In the genomic region with DNA sequence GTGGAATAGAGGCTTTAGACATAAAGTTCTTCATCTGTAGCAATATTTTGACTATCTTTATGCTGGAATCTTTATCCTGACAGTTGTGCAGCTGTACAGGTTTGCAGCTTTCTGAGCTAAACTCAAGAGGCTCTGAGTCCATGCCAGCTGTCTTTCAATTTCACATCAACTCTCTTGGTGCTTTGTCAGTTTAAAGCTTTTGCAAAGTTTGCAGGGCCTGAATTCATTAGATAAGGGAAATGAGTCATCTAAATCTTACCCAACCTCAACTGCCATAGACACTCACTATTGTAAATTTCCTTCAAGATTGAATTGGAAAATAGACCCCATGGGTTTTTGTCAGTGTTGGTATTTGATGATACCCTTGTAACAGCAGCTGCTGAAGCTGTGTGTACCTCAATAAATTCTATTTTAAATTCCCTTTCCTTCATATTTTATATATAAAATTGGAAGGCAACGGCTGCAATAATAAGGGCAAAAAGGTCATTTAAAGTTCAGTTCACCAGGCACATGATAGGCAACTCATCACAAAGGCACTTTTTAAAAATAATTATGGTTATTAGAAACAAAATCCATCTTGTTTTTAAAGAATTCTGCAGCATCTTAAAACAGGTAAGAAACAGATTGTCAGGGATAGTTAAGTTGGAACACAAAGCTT, we compare ENCODE assay signal across 7 cellular contexts.
DNase-seq lines count a peak whose midpoint lies in the region; ATAC-seq, FAIRE-seq and TF ChIP-seq lines count a peak whose summit lies in the region.

No MANE protein-coding gene starts in this region.

- RAD21 ChIA-PET in GM12878 (lab: Charles Lee; ENCODE audit: unreplicated experiment): interaction anchor here (0.8 to 1.7 kb wide), 4 partner anchors 11 to 170 kb away, joined by 3 to 5 read pairs (median 4); a partner anchor contains a TSS

- no peaks in the 10 kb centered on the region for H3K36me3 ChIP-seq in GM12878 (ENCODE audit: control insufficient read depth in 2 of 2, insufficient read depth in 2 of 2, low read length in 1 of 2)
- H3K36me3 ChIP-seq in esophagus squamous epithelium: no peaks in the 10 kb centered on the region

- H3K4me2 ChIP-seq in GM12878 (ENCODE audit: control insufficient read depth, insufficient read depth): no peak overlapping the region

- H3K9ac ChIP-seq in GM12878 (ENCODE audit: control insufficient read depth, insufficient read depth, low read length): no peak overlapping the region

- peaks cover 25% of the 10 kb centered on the region for H3K4me1 Mint-ChIP-seq in HFFc6 (ENCODE audit: low read depth)

- no peaks in the 10 kb centered on the region for H3K9me3 Mint-ChIP-seq in HFFc6

- H2AFZ ChIP-seq in GM12878 (ENCODE audit: control insufficient read depth, low read depth, low read length): no peak overlapping the region

- no peaks in the 10 kb centered on the region for H3K4me1 ChIP-seq in GM12878 (ENCODE audit: control insufficient read depth, insufficient read depth, low read length)
- H3K4me1 ChIP-seq in esophagus squamous epithelium: no peaks in the 10 kb centered on the region

- no TSS peak for BruUV-seq in GM12878 (replicated peaks; lab: Mats Ljungman, UMichigan)

- CTCF ChIA-PET in GM12878 (lab: Yijun Ruan, JAX): interaction anchor here (1.0 to 1.2 kb wide), 3 partner anchors 11 to 173 kb away, joined by 3 to 6 read pairs (median 3); no protein-coding TSS in a partner anchor
- CTCF ChIA-PET in HEK293T (lab: Yijun Ruan, JAX): no interaction called here

- no peak for FAIRE-seq in GM12878 (lab: Jason Lieb, UNC)

- ATAC-seq in GM18520 (IDR thresholded peaks at IDR 0.05; ENCODE audit: unreplicated experiment): peak; percentile 66
- ATAC-seq in GM12878: peak; percentile 94

- peak overlapping the region; percentile 48; the same call in 1 of the 2 replicates for H3K27ac Mint-ChIP-seq in HFFc6

- in situ Hi-C loops in GM12878 (cut with MboI): no loop called here

- no peak overlapping the region for H3K4me3 Mint-ChIP-seq in HFFc6

- H3K27ac ChIP-seq in GM12878 (ENCODE audit: control insufficient read depth, insufficient read depth) (no peak overlapping the region), esophagus squamous epithelium (no peak overlapping the region)

- TF ChIP-seq RAD21 in GM12878 (IDR thresholded peaks at IDR 0.05; ENCODE audit: insufficient read depth, low read depth, low read length): no peak

- H3K4me3 ChIP-seq in GM12878 (no peak overlapping the region), esophagus squamous epithelium (no peak overlapping the region)

- DNase-seq in HFFc6: peak; percentile 13
- DNase-seq in MV-4-11 (lab: John Stamatoyannopoulos, UW): peak; percentile 96
- DNase-seq in GM12878 (ENCODE audit: low read depth, low spot score): no peak
- DNase-seq in esophagus squamous epithelium (lab: John Stamatoyannopoulos, UW): no peak
- DNase-seq in HEK293T (ENCODE audit: extremely low spot score): no peak
- no peak for DNase-seq in NCI-H146 (lab: John Stamatoyannopoulos, UW)

- POLR2A ChIA-PET in GM12878 (lab: Charles Lee): interaction anchor here (0.7 to 1.5 kb wide), 2 partner anchors 27 to 116 kb away, joined by 3 read pairs; no protein-coding TSS in a partner anchor
- POLR2A ChIA-PET in HEK293T (lab: Yijun Ruan, JAX): no interaction called here

- H3K36me3 Mint-ChIP-seq in HFFc6 (ENCODE audit: low read depth): no peaks in the 10 kb centered on the region

- no peak for TF ChIP-seq POLR2A in GM12878 (IDR thresholded peaks at IDR 0.05; ENCODE audit: low read depth, low read length)
- no peak for TF ChIP-seq POLR2A in esophagus squamous epithelium (IDR thresholded peaks at IDR 0.05)

- H3K27me3 ChIP-seq in GM12878 (replicated peaks in 1 of 2; ENCODE audit: control insufficient read depth in 2 of 2, insufficient read depth in 2 of 2, low read length in 1 of 2) (no peaks in the 10 kb centered on the region), esophagus squamous epithelium (no peaks in the 10 kb centered on the region)

- TF ChIP-seq CTCF in HFFc6 (IDR thresholded peaks at IDR 0.05) (no peak), GM12878 (IDR thresholded peaks at IDR 0.05 in 2 of 3, conservative IDR thresholded peaks at IDR 0.05 in 1 of 3; ENCODE audit: control insufficient read depth in 2 of 3, extremely low read depth in 1 of 3, insufficient read depth in 1 of 3, low read depth in 3 of 3, low read length in 3 of 3) (no peak), esophagus squamous epithelium (IDR thresholded peaks at IDR 0.05) (no peak)

- TF ChIP-seq EP300 in GM12878 (IDR thresholded peaks at IDR 0.05; ENCODE audit: borderline replicate concordance in 1 of 2, control insufficient read depth in 1 of 2, low read depth in 2 of 2, low read length in 2 of 2): no peak

- WGBS in GM12878 (ENCODE audit: insufficient coverage, insufficient replicate concordance, low lambda C conversion rate, missing lambda C conversion rate): 11% methylated on average over 1 of the region's 1 CpG
- WGBS in esophagus squamous epithelium, 2 donors: 42 to 50% methylated on average over 1 of the region's 1 CpG

- no peaks in the 10 kb centered on the region for H3K79me2 ChIP-seq in GM12878 (ENCODE audit: control insufficient read depth, insufficient read depth, low read length)

- no peaks in the 10 kb centered on the region for H4K20me1 ChIP-seq in GM12878 (ENCODE audit: control insufficient read depth, insufficient read depth)

- intact Hi-C loops in GM12878 (cut with micrococcal nuclease; ENCODE audit: unreplicated experiment) (loop anchor here (5.0 kb wide), 1 partner anchor 75 kb away; no protein-coding TSS in a partner anchor), esophagus squamous epithelium (cut with DNase I) (no loop called here)

- H3K9me3 ChIP-seq in GM12878 (replicated peaks; ENCODE audit: control insufficient read depth, insufficient read depth, low read length): no peaks in the 10 kb centered on the region
- no peaks in the 10 kb centered on the region for H3K9me3 ChIP-seq in esophagus squamous epithelium

- SMC1A ChIA-PET in GM12878 (lab: Charles Lee; ENCODE audit: uncharacterized antibody, unreplicated experiment): interaction anchor here (0.9 to 3.6 kb wide), 12 partner anchors 10 to 1473 kb away, joined by 3 to 30 read pairs (median 6); no protein-coding TSS in a partner anchor

- no peaks in the 10 kb centered on the region for H3K27me3 Mint-ChIP-seq in HFFc6 (ENCODE audit: insufficient read depth)

TF ChIP-seq in GM12878, 131 proteins besides CTCF, POLR2A, EP300 and RAD21 (continues in another document):
- no peak for TF ChIP-seq KAT2A (conservative IDR thresholded peaks at IDR 0.05; ENCODE audit: control insufficient read depth, low read depth, low read length)
- TF ChIP-seq MEF2A (IDR thresholded peaks at IDR 0.05; ENCODE audit: insufficient read depth, low read depth, low read length): no peak
- TF ChIP-seq NR2F1 (conservative IDR thresholded peaks at IDR 0.05): 0 out of 2 replicates have a peak, but pooled peaks have one; percentile 27
- 0 out of 2 replicates have a peak, but pooled peaks have one; percentile 25 for TF ChIP-seq TCF3 (IDR thresholded peaks at IDR 0.05; ENCODE audit: borderline replicate concordance, insufficient read depth, low read depth, low read length)
- TF ChIP-seq, protein P1, sequence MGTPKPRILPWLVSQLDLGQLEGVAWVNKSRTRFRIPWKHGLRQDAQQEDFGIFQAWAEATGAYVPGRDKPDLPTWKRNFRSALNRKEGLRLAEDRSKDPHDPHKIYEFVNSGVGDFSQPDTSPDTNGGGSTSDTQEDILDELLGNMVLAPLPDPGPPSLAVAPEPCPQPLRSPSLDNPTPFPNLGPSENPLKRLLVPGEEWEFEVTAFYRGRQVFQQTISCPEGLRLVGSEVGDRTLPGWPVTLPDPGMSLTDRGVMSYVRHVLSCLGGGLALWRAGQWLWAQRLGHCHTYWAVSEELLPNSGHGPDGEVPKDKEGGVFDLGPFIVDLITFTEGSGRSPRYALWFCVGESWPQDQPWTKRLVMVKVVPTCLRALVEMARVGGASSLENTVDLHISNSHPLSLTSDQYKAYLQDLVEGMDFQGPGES (IDR thresholded peaks at IDR 0.05): no peak
- TF ChIP-seq, protein P2, sequence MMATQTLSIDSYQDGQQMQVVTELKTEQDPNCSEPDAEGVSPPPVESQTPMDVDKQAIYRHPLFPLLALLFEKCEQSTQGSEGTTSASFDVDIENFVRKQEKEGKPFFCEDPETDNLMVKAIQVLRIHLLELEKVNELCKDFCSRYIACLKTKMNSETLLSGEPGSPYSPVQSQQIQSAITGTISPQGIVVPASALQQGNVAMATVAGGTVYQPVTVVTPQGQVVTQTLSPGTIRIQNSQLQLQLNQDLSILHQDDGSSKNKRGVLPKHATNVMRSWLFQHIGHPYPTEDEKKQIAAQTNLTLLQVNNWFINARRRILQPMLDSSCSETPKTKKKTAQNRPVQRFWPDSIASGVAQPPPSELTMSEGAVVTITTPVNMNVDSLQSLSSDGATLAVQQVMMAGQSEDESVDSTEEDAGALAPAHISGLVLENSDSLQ (IDR thresholded peaks at IDR 0.05): 0 out of 2 replicates have a peak, but pooled peaks have one; percentile 24

TF ChIP-seq in HEK293T, 16 proteins besides CTCF, POLR2A, EP300 and RAD21:
- TF ChIP-seq LEF1 (IDR thresholded peaks at IDR 0.05; ENCODE audit: borderline replicate concordance) (no peak), FOXM1 (IDR thresholded peaks at IDR 0.05; ENCODE audit: borderline replicate concordance) (no peak), ELF4 (IDR thresholded peaks at IDR 0.05) (no peak), SUZ12 (IDR thresholded peaks at IDR 0.05) (no peak), ZNF384 (IDR thresholded peaks at IDR 0.05) (no peak), BHLHE40 (IDR thresholded peaks at IDR 0.05; ENCODE audit: borderline replicate concordance) (no peak), FOXK2 (IDR thresholded peaks at IDR 0.05) (no peak), HDGF (IDR thresholded peaks at IDR 0.05; ENCODE audit: borderline replicate concordance) (no peak), ARNT (IDR thresholded peaks at IDR 0.05) (no peak), CTBP1 (IDR thresholded peaks at IDR 0.05; ENCODE audit: borderline replicate concordance) (no peak), SP1 (IDR thresholded peaks at IDR 0.05) (no peak), FOXA1 (IDR thresholded peaks at IDR 0.05) (no peak), L3MBTL2 (conservative IDR thresholded peaks at IDR 0.05) (no peak), TARDBP (IDR thresholded peaks at IDR 0.05) (no peak)
- TF ChIP-seq, protein P2 (IDR thresholded peaks at IDR 0.05): no peak

Comparison
In these comparisons a context has a peak if more than half of its experiments do, and no peak if none do; other contexts are left out.
1. DNase-seq: peak in HFFc6 (single experiment) and MV-4-11 (single experiment); none in GM12878 (single experiment), esophagus squamous epithelium (single experiment), HEK293T (single experiment) and NCI-H146 (single experiment).